In genomic region chr15:67105065-67105951, GRCh38 we compare ENCODE assay signal across 8 cellular contexts. TPM values are rescaled to one million over a fixed set of nuclear protein-coding genes. Genes with fewer than 3 reads are reported as not detected.
A peak's percentile ranks its signal among the peaks of the same experiment; 100 is the strongest.
DNase-seq lines count a peak whose midpoint lies in the region; ATAC-seq and TF ChIP-seq lines count a peak whose summit lies in the region.

No MANE protein-coding gene starts in this region.

- no peak overlapping the region for H3K27ac Mint-ChIP-seq in endodermal cell
- peak overlapping the region in 6 of 10 donors; percentile 4 to 79 (median 52) for H3K27ac Mint-ChIP-seq in naive thymus-derived CD8-positive, alpha-beta T cell
- peak overlapping the region in 1 of 2 donors; percentile 92 for H3K27ac Mint-ChIP-seq in effector memory CD8-positive, alpha-beta T cell

- no peaks in the 10 kb centered on the region for H3K36me3 Mint-ChIP-seq in endodermal cell (ENCODE audit: low read depth)
- peaks cover 0 to 4% (median 0%) of the 10 kb centered on the region in 3 donors for H3K36me3 Mint-ChIP-seq in naive thymus-derived CD8-positive, alpha-beta T cell
- H3K36me3 Mint-ChIP-seq in effector memory CD8-positive, alpha-beta T cell (ENCODE audit: insufficient read depth): peaks cover 20% of the 10 kb centered on the region

- H3K27ac ChIP-seq in endodermal cell (ENCODE audit: low read depth, low read length): no peak overlapping the region

- no peak overlapping the region for H3K9ac ChIP-seq in endodermal cell (ENCODE audit: extremely low read depth, low read length, poor library complexity, severe bottlenecking)

- H3K4me3 Mint-ChIP-seq in endodermal cell: no peak overlapping the region
- peak overlapping the region in 8 of 10 donors; percentile 34 to 81 (median 49) for H3K4me3 Mint-ChIP-seq in naive thymus-derived CD8-positive, alpha-beta T cell
- H3K4me3 Mint-ChIP-seq in effector memory CD8-positive, alpha-beta T cell: peak overlapping the region in 1 of 2 donors; percentile 79

- no peak overlapping the region for H3K4me3 ChIP-seq in MG63
- no peak overlapping the region for H3K4me3 ChIP-seq in endodermal cell (ENCODE audit: low read length)

- H3K9me3 ChIP-seq in MG63 (no peaks in the 10 kb centered on the region), endodermal cell (ENCODE audit: control insufficient read depth, low read length) (no peaks in the 10 kb centered on the region)

- H3K9me3 Mint-ChIP-seq in endodermal cell: peaks cover under 1% of the 10 kb centered on the region
- H3K9me3 Mint-ChIP-seq in naive thymus-derived CD8-positive, alpha-beta T cell: peaks cover 0 to 1% (median 0%) of the 10 kb centered on the region in 9 donors
- H3K9me3 Mint-ChIP-seq in effector memory CD8-positive, alpha-beta T cell: no peaks in the 10 kb centered on the region

- 83 to 88% methylated on average over 6 to 11 of the region's 11 CpGs for WGBS in endodermal cell (ENCODE audit: insufficient coverage in 1 of 2, insufficient read length in 1 of 2), 2 experiments

- ATAC-seq in naive thymus-derived CD8-positive, alpha-beta T cell: no peak
- ATAC-seq in HG03342 (IDR thresholded peaks at IDR 0.05; ENCODE audit: unreplicated experiment) (no peak), HG03565 (IDR thresholded peaks at IDR 0.05; ENCODE audit: unreplicated experiment) (no peak)
- ATAC-seq in effector memory CD8-positive, alpha-beta T cell (replicated peaks): no peak

- H3K4me1 ChIP-seq in endodermal cell (ENCODE audit: control insufficient read depth, insufficient read depth, low read length): peaks cover 45% of the 10 kb centered on the region

- DNase-seq in AG09319 (ENCODE audit: extremely low read depth, low read depth) (peak; percentile 91), MG63 (peak; percentile 96), endodermal cell (peak; percentile 67)
- no peak for DNase-seq in naive thymus-derived CD8-positive, alpha-beta T cell
- no peak for DNase-seq in NK-92 treated with Interleukin-12 subunit alpha and Interleukin-12 subunit beta, amount 100 ng/mL, for 24 hours (lab: John Stamatoyannopoulos, UW)
- DNase-seq in effector memory CD8-positive, alpha-beta T cell: no peak

- H3K4me1 Mint-ChIP-seq in endodermal cell: peaks cover 46% of the 10 kb centered on the region
- H3K4me1 Mint-ChIP-seq in naive thymus-derived CD8-positive, alpha-beta T cell: peaks cover 25 to 33% (median 26%) of the 10 kb centered on the region in 4 donors
- peaks cover 6 to 55% of the 10 kb centered on the region in 2 donors for H3K4me1 Mint-ChIP-seq in effector memory CD8-positive, alpha-beta T cell (ENCODE audit: low read depth in 2 of 2)

- H3K27me3 ChIP-seq in MG63 (no peaks in the 10 kb centered on the region), endodermal cell (ENCODE audit: control insufficient read depth, insufficient read depth, low read length, poor library complexity, severe bottlenecking) (no peaks in the 10 kb centered on the region)

- H3K36me3 ChIP-seq in MG63 (peaks cover 80% of the 10 kb centered on the region), endodermal cell (ENCODE audit: control insufficient read depth, insufficient read depth, low read length) (no peaks in the 10 kb centered on the region)

- POLR2A ChIA-PET in naive thymus-derived CD8-positive, alpha-beta T cell (lab: Charles Lee): interaction anchor here (1.5 kb wide), 1 partner anchor 40 kb away, joined by 4 read pairs; the partner anchor contains the start of gene SMAD3

- no peak; the same call in 1 of the 2 replicates for TF ChIP-seq CTCF in AG09319 (IDR thresholded peaks at IDR 0.05; ENCODE audit: low read depth, low read length)
- TF ChIP-seq CTCF in endodermal cell (conservative IDR thresholded peaks at IDR 0.05): peak; percentile 43

- peaks cover 36% of the 10 kb centered on the region for H3K27me3 Mint-ChIP-seq in endodermal cell (ENCODE audit: insufficient read depth)
- no peaks in the 10 kb centered on the region for H3K27me3 Mint-ChIP-seq in naive thymus-derived CD8-positive, alpha-beta T cell
- H3K27me3 Mint-ChIP-seq in effector memory CD8-positive, alpha-beta T cell: no peaks in the 10 kb centered on the region

RNA-seq across cellular contexts. Expression of gene SMAD3, which starts 39.9 kb away (rescaled TPM):
- 32.9 and 38.2 TPM in 2 replicates for total RNA-seq in MG63 (2014; rRNA removed; shearing (Covaris generic); ENCODE audit: low replicate concordance)
- 1 to 10 TPM; 7.8 to 9.6 TPM for total RNA-seq in endodermal cell
- 36.7 TPM for polyA plus RNA-seq in endodermal cell (2013, experiment 1 of 2)
- polyA plus RNA-seq in endodermal cell (2013, experiment 2 of 2): 35.6 TPM
- total RNA-seq in naive thymus-derived CD8-positive, alpha-beta T cell: 10 to 100 TPM; 53.1 to 55.4 TPM
- polyA plus RNA-seq in naive thymus-derived CD8-positive, alpha-beta T cell: 1 to 10 TPM in 2 of 3 donors, under 1 TPM in 1; 0.57 to 4.2 (median 1.7) TPM

Comparison
In these comparisons a context has a peak if more than half of its experiments do, and no peak if none do; other contexts are left out.
1. DNase-seq: peak in AG09319 (single experiment), MG63 (single experiment) and endodermal cell (single experiment); none in naive thymus-derived CD8-positive, alpha-beta T cell (0 of 10), NK-92 treated with Interleukin-12 subunit alpha and Interleukin-12 subunit beta, amount 100 ng/mL, for 24 hours (single experiment) and effector memory CD8-positive, alpha-beta T cell (0 of 3).